ENCODE assay signal across 13 cellular contexts in the genomic region with DNA sequence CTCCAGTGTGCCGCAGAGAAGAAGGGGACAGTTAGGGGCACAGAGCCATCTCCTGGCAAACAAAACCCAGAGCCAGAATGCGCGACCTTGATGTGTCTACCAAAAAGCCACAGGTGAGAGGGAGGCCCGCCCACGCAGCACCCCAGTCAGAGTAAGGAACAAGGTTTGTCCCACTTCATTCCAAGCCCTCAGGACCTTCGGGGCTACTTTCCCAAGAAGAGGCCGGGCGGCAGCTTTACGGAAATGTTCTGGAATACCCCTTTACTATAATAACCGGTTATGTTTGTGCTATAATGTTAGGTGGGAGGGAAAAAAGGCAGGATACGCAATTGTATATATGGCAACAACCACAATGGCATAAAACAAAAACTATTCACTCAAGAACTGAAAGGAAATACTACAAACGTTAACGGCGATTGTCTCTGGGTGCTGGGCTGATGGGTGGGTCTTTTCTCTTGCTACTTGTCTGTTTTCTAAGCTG. TPM values are rescaled to one million over a fixed set of nuclear protein-coding genes. Genes with fewer than 3 reads are reported as not detected.
DNase-seq lines count a peak whose midpoint lies in the region; ATAC-seq and TF ChIP-seq lines count a peak whose summit lies in the region.
"Had no signal": no experiment of that assay in that cellular context is flagged by ENCODE, and none has a peak within 500 bp of the region (broad histone marks: within the 10 kb centered on the region; RNA-seq: fewer than 3 reads in every experiment).

No MANE protein-coding gene starts in this region.

- no peaks in the 10 kb centered on the region for H3K9me3 Mint-ChIP-seq in activated T-helper 1 cell treated with anti-CD3 and anti-CD28 coated beads, Interleukin-12 subunit alpha, Interleukin-12 subunit beta, Interleukin-2, Interleukin-4 antibody, amounts not matched to agents 30 ng/mL and 10 ng/mL and 1 ng/mL, durations not matched to agents 14 hours and 24 hours and 36 hours
- H3K9me3 Mint-ChIP-seq in naive thymus-derived CD8-positive, alpha-beta T cell, result no peaks in the 10 kb centered on the region

- WGBS in stomach, 5 donors, result 58 to 70% (median 65%) methylated on average over 13 to 14 of the region's 14 CpGs

- DNase-seq in T-helper 2 cell (peak in 4 of 5 experiments; percentile 59 to 79 (median 62)), stomach (no peak), NCI-H1694 (lab: John Stamatoyannopoulos, UW) (no peak), pons (ENCODE audit: low spot score) (no peak), AG08396 (ENCODE audit: low spot score) (no peak)
- DNase-seq in activated T-helper 1 cell treated with anti-CD3 and anti-CD28 coated beads, Interleukin-12 subunit alpha, Interleukin-12 subunit beta, Interleukin-2, Interleukin-4 antibody, amounts not matched to agents 30 ng/mL and 10 ng/mL and 1 ng/mL, durations not matched to agents 14 hours and 24 hours and 36 hours (ENCODE audit: low spot score), result peak; percentile 41
- peak; percentile 56 to 87 (median 78) for DNase-seq in naive thymus-derived CD8-positive, alpha-beta T cell
- DNase-seq: EL, NCI-H2029 treated with DMSO at 0.1 percent for 48 hours, SJCRH30 had no signal

- H3K27me3 ChIP-seq in stomach, result no peaks in the 10 kb centered on the region
- H3K27me3 ChIP-seq: ascending aorta, neural progenitor cell, SJCRH30 had no signal

- peak overlapping the region; percentile 82 for H3K27ac Mint-ChIP-seq in activated T-helper 1 cell treated with anti-CD3 and anti-CD28 coated beads, Interleukin-12 subunit alpha, Interleukin-12 subunit beta, Interleukin-2, Interleukin-4 antibody, amounts not matched to agents 30 ng/mL and 10 ng/mL and 1 ng/mL, durations not matched to agents 14 hours and 24 hours and 36 hours
- peak overlapping the region; percentile 91 to 99 (median 98) for H3K27ac Mint-ChIP-seq in naive thymus-derived CD8-positive, alpha-beta T cell
- H3K27ac Mint-ChIP-seq: neural progenitor cell had no signal

- TF ChIP-seq EP300 in stomach (IDR thresholded peaks at IDR 0.05), result no peak

- H3K4me3 ChIP-seq in stomach, result no peak overlapping the region
- H3K4me3 ChIP-seq: ascending aorta, neural progenitor cell, SJCRH30 had no signal

- ATAC-seq in naive thymus-derived CD8-positive, alpha-beta T cell, result peak; percentile 66 to 72
- no peak for ATAC-seq in HG03039 (IDR thresholded peaks at IDR 0.05; ENCODE audit: unreplicated experiment)

- TF ChIP-seq CTCF in stomach (IDR thresholded peaks at IDR 0.05), result no peak

- H3K36me3 Mint-ChIP-seq in activated T-helper 1 cell treated with anti-CD3 and anti-CD28 coated beads, Interleukin-12 subunit alpha, Interleukin-12 subunit beta, Interleukin-2, Interleukin-4 antibody, amounts not matched to agents 30 ng/mL and 10 ng/mL and 1 ng/mL, durations not matched to agents 14 hours and 24 hours and 36 hours (ENCODE audit: low read depth), result peaks cover 39% of the 10 kb centered on the region
- peaks cover 0 to 51% (median 6%) of the 10 kb centered on the region in 3 donors for H3K36me3 Mint-ChIP-seq in naive thymus-derived CD8-positive, alpha-beta T cell

- H3K27ac ChIP-seq in stomach, result peak overlapping the region in 4 of 5 donors; percentile 23 to 52 (median 42)
- H3K27ac ChIP-seq: ascending aorta, neural progenitor cell, SJCRH30 had no signal

- intact Hi-C loops in activated T-helper 1 cell treated with anti-CD3 and anti-CD28 coated beads, Interleukin-12 subunit alpha, Interleukin-12 subunit beta, Interleukin-2, Interleukin-4 antibody, amounts not matched to agents 30 ng/mL and 10 ng/mL and 1 ng/mL, durations not matched to agents 14 hours and 24 hours and 36 hours (cut with micrococcal nuclease), result loop anchor here (1.0 kb wide), 3 partner anchors 8 to 32 kb away; no protein-coding TSS in a partner anchor
- intact Hi-C loops in stomach (cut with DNase I; ENCODE audit: low total_unique reads), result no loop called here

- H3K4me3 Mint-ChIP-seq in activated T-helper 1 cell treated with anti-CD3 and anti-CD28 coated beads, Interleukin-12 subunit alpha, Interleukin-12 subunit beta, Interleukin-2, Interleukin-4 antibody, amounts not matched to agents 30 ng/mL and 10 ng/mL and 1 ng/mL, durations not matched to agents 14 hours and 24 hours and 36 hours, result peak overlapping the region; percentile 63
- peak overlapping the region; percentile 75 to 88 (median 80) for H3K4me3 Mint-ChIP-seq in naive thymus-derived CD8-positive, alpha-beta T cell
- H3K4me3 Mint-ChIP-seq: neural progenitor cell had no signal

- H3K36me3 ChIP-seq in stomach, result peaks cover 2 to 17% (median 14%) of the 10 kb centered on the region in 4 donors
- H3K36me3 ChIP-seq: ascending aorta, neural progenitor cell, SJCRH30 had no signal

- no peak for TF ChIP-seq POLR2A in stomach (IDR thresholded peaks at IDR 0.05)

- peaks cover 41 to 72% (median 65%) of the 10 kb centered on the region in 4 donors for H3K4me1 ChIP-seq in stomach
- H3K4me1 ChIP-seq: SJCRH30 had no signal

- POLR2A ChIA-PET in naive thymus-derived CD8-positive, alpha-beta T cell (lab: Charles Lee), result interaction anchor here (1.1 to 25.9 kb wide), 12 partner anchors 2 to 90 kb away, joined by 3 to 643 read pairs (median 5); a partner anchor contains a TSS

- no peaks in the 10 kb centered on the region for H3K9me3 ChIP-seq in stomach
- H3K9me3 ChIP-seq: ascending aorta, SJCRH30 had no signal

- no peaks in the 10 kb centered on the region for H3K27me3 Mint-ChIP-seq in activated T-helper 1 cell treated with anti-CD3 and anti-CD28 coated beads, Interleukin-12 subunit alpha, Interleukin-12 subunit beta, Interleukin-2, Interleukin-4 antibody, amounts not matched to agents 30 ng/mL and 10 ng/mL and 1 ng/mL, durations not matched to agents 14 hours and 24 hours and 36 hours (ENCODE audit: insufficient read depth)
- no peaks in the 10 kb centered on the region for H3K27me3 Mint-ChIP-seq in naive thymus-derived CD8-positive, alpha-beta T cell

- H3K4me1 Mint-ChIP-seq in activated T-helper 1 cell treated with anti-CD3 and anti-CD28 coated beads, Interleukin-12 subunit alpha, Interleukin-12 subunit beta, Interleukin-2, Interleukin-4 antibody, amounts not matched to agents 30 ng/mL and 10 ng/mL and 1 ng/mL, durations not matched to agents 14 hours and 24 hours and 36 hours (ENCODE audit: low read depth), result peaks cover 86% of the 10 kb centered on the region
- H3K4me1 Mint-ChIP-seq in naive thymus-derived CD8-positive, alpha-beta T cell, result peaks cover 53 to 97% (median 93%) of the 10 kb centered on the region in 4 donors

RNA-seq across cellular contexts. Expression of a gene that starts 12.3 kb away (rescaled TPM):
- total RNA-seq in activated T-helper 1 cell treated with anti-CD3 and anti-CD28 coated beads, Interleukin-12 subunit alpha, Interleukin-12 subunit beta, Interleukin-2, Interleukin-4 antibody, amounts not matched to agents 30 ng/mL and 10 ng/mL and 1 ng/mL, durations not matched to agents 14 hours and 24 hours and 36 hours, result 85.9 and 91.7 TPM in 2 replicates
- total RNA-seq in naive thymus-derived CD8-positive, alpha-beta T cell, result 100 to 1,000 TPM; 300 to 322 TPM
- polyA plus RNA-seq in naive thymus-derived CD8-positive, alpha-beta T cell, result 10 to 100 TPM; 23.4 to 41.9 (median 24.0) TPM
- 10 to 100 TPM; 19.3 to 66.9 (median 41.5) TPM for total RNA-seq in stomach
- polyA plus RNA-seq in stomach, result 10 to 100 TPM; 10.5 to 13.0 (median 12.4) TPM

Comparison
In these comparisons a context has a peak if more than half of its experiments do, and no peak if none do; other contexts are left out.
1. DNase-seq: peak in T-helper 2 cell (4 of 5), activated T-helper 1 cell treated with anti-CD3 and anti-CD28 coated beads, Interleukin-12 subunit alpha, Interleukin-12 subunit beta, Interleukin-2, Interleukin-4 antibody, amounts not matched to agents 30 ng/mL and 10 ng/mL and 1 ng/mL, durations not matched to agents 14 hours and 24 hours and 36 hours (single experiment) and naive thymus-derived CD8-positive, alpha-beta T cell (10 of 10); none in stomach (single experiment), NCI-H1694 (single experiment), pons (single experiment) and AG08396 (single experiment).